32 cellular contexts compared by ENCODE assay signal in genomic region chr3:136653628-136654027, GRCh38.
"Had no signal": no experiment of that assay in that cellular context is flagged by ENCODE, and none has a peak within 500 bp of the region (broad histone marks: within the 10 kb centered on the region; RNA-seq: fewer than 3 reads in every experiment).

No MANE protein-coding gene starts in this region.

- H3K27me3 ChIP-seq: ascending aorta, breast epithelium, cardiac muscle cell, dorsolateral prefrontal cortex had no signal

- H3K27ac Mint-ChIP-seq: activated CD4-positive, alpha-beta memory T cell treated with anti-CD3 and anti-CD28 coated beads for 36 hours; activated CD4-positive, alpha-beta T cell treated with anti-CD3 and anti-CD28 coated beads for 36 hours; activated CD4-positive, alpha-beta T cell treated with anti-CD3 and anti-CD28 coated beads, Interleukin-2, amount 10 ng/mL, durations not matched to agents 24 days and 14 days; activated CD8-positive, alpha-beta memory T cell treated with anti-CD3 and anti-CD28 coated beads, Interleukin-2, amount 10 ng/mL, durations not matched to agents 7 days and 5 days; activated CD8-positive, alpha-beta T cell treated with anti-CD3 and anti-CD28 coated beads, Interleukin-2, amount 10 ng/mL, durations not matched to agents 7 days and 5 days; activated naive CD4-positive, alpha-beta T cell treated with anti-CD3 and anti-CD28 coated beads for 36 hours; activated naive CD4-positive, alpha-beta T cell treated with anti-CD3 and anti-CD28 coated beads, Interleukin-2, amount 50 U/mL, for 24 hours; activated naive CD8-positive, alpha-beta T cell treated with anti-CD3 and anti-CD28 coated beads for 36 hours; activated naive CD8-positive, alpha-beta T cell treated with anti-CD3 and anti-CD28 coated beads, Interleukin-2, amount 50 U/mL, for 24 hours; activated T-helper 1 cell treated with anti-CD3 and anti-CD28 coated beads, Interleukin-12 subunit alpha, Interleukin-12 subunit beta, Interleukin-2, Interleukin-4 antibody, amounts not matched to agents 30 ng/mL and 10 ng/mL and 1 ng/mL, durations not matched to agents 14 hours and 24 hours and 36 hours; activated T-helper 2 cell treated with anti-CD3 and anti-CD28 coated beads, Interferon-gamma antibody, Interleukin-2, Interleukin-4, amounts not matched to agents 10 μg/mL and 5 μg/mL and 100 μg/mL, durations not matched to agents 14 hours and 24 hours and 36 hours; brain; dendritic cell treated with granulocyte-macrophage colony-stimulating factor and Interleukin-4, amounts not matched to agents 40 ng/mL and 50 ng/mL, for 4 days had no signal

- H3K4me1 Mint-ChIP-seq: activated CD4-positive, alpha-beta T cell treated with anti-CD3 and anti-CD28 coated beads, Interleukin-2, amount 10 ng/mL, durations not matched to agents 24 days and 14 days; activated CD8-positive, alpha-beta memory T cell treated with anti-CD3 and anti-CD28 coated beads, Interleukin-2, amount 10 ng/mL, durations not matched to agents 7 days and 5 days had no signal

- H3K27ac ChIP-seq: ascending aorta, breast epithelium, cardiac muscle cell, coronary artery, dorsolateral prefrontal cortex, WERI-Rb-1 had no signal

- ATAC-seq: activated CD4-positive, alpha-beta T cell treated with anti-CD3 and anti-CD28 coated beads for 36 hours; activated CD8-positive, alpha-beta memory T cell treated with anti-CD3 and anti-CD28 coated beads, Interleukin-2, amount 10 ng/mL, durations not matched to agents 7 days and 5 days; activated CD8-positive, alpha-beta T cell treated with anti-CD3 and anti-CD28 coated beads, Interleukin-2, amount 10 ng/mL, durations not matched to agents 7 days and 5 days; activated naive CD8-positive, alpha-beta T cell treated with anti-CD3 and anti-CD28 coated beads, Interleukin-2, amount 50 U/mL, for 24 hours had no signal

- H3K9me3 Mint-ChIP-seq: activated naive CD4-positive, alpha-beta T cell treated with anti-CD3 and anti-CD28 coated beads, Interleukin-2, amount 50 U/mL, for 24 hours had no signal

- H3K4me3 Mint-ChIP-seq: activated CD4-positive, alpha-beta memory T cell treated with anti-CD3 and anti-CD28 coated beads for 36 hours; activated CD4-positive, alpha-beta T cell treated with anti-CD3 and anti-CD28 coated beads for 36 hours; activated CD4-positive, alpha-beta T cell treated with anti-CD3 and anti-CD28 coated beads, Interleukin-2, amount 10 ng/mL, durations not matched to agents 24 days and 14 days; activated CD8-positive, alpha-beta memory T cell treated with anti-CD3 and anti-CD28 coated beads, Interleukin-2, amount 10 ng/mL, durations not matched to agents 7 days and 5 days; activated CD8-positive, alpha-beta T cell treated with anti-CD3 and anti-CD28 coated beads, Interleukin-2, amount 10 ng/mL, durations not matched to agents 7 days and 5 days; activated naive CD4-positive, alpha-beta T cell treated with anti-CD3 and anti-CD28 coated beads for 36 hours; activated naive CD4-positive, alpha-beta T cell treated with anti-CD3 and anti-CD28 coated beads, Interleukin-2, amount 50 U/mL, for 24 hours; activated naive CD8-positive, alpha-beta T cell treated with anti-CD3 and anti-CD28 coated beads for 36 hours; activated naive CD8-positive, alpha-beta T cell treated with anti-CD3 and anti-CD28 coated beads, Interleukin-2, amount 50 U/mL, for 24 hours; activated T-helper 1 cell treated with anti-CD3 and anti-CD28 coated beads, Interleukin-12 subunit alpha, Interleukin-12 subunit beta, Interleukin-2, Interleukin-4 antibody, amounts not matched to agents 30 ng/mL and 10 ng/mL and 1 ng/mL, durations not matched to agents 14 hours and 24 hours and 36 hours; brain; dendritic cell treated with granulocyte-macrophage colony-stimulating factor and Interleukin-4, amounts not matched to agents 40 ng/mL and 50 ng/mL, for 4 days had no signal

- DNase-seq: activated CD4-positive, alpha-beta memory T cell treated with anti-CD3 and anti-CD28 coated beads for 36 hours; activated CD4-positive, alpha-beta T cell treated with anti-CD3 and anti-CD28 coated beads for 36 hours; activated CD4-positive, alpha-beta T cell treated with anti-CD3 and anti-CD28 coated beads, Interleukin-2, amount 10 ng/mL, durations not matched to agents 24 days and 14 days; activated CD4-positive, CD25-positive, alpha-beta regulatory T cell; activated CD4-positive, CD25-positive, alpha-beta regulatory T cell treated with anti-CD3 and anti-CD28 coated beads, Interleukin-2, amount 50 U/mL, for 72 hours; activated CD8-positive, alpha-beta memory T cell treated with anti-CD3 and anti-CD28 coated beads, Interleukin-2, amount 10 ng/mL, durations not matched to agents 7 days and 5 days; activated CD8-positive, alpha-beta memory T cell treated with anti-CD3 and anti-CD28 coated beads, Interleukin-2, amount 50 U/mL, for 4 hours; activated CD8-positive, alpha-beta T cell treated with anti-CD3 and anti-CD28 coated beads, Interleukin-2, amount 10 ng/mL, durations not matched to agents 7 days and 5 days; activated effector memory CD4-positive, alpha-beta T cell treated with anti-CD3 and anti-CD28 coated beads, Interleukin-2, amount 50 U/mL, for 16 hours; activated naive CD4-positive, alpha-beta T cell treated with anti-CD3 and anti-CD28 coated beads for 36 hours; activated naive CD8-positive, alpha-beta T cell treated with anti-CD3 and anti-CD28 coated beads for 36 hours; activated naive CD8-positive, alpha-beta T cell treated with anti-CD3 and anti-CD28 coated beads, Interleukin-2, amount 50 U/mL, for 24 hours; activated T-cell treated with anti-CD3 and anti-CD28 coated beads, Interleukin-2, amount 50 U/mL, for 1 hour; activated T-cell treated with anti-CD3 and anti-CD28 coated beads, Interleukin-2, amount 50 U/mL, for 48 hours; central memory CD4-positive, alpha-beta T cell; cerebellar nuclear complex; dorsolateral prefrontal cortex; effector memory CD4-positive, alpha-beta T cell; foreskin fibroblast; head of caudate nucleus; hippocampal formation; T-helper 2 cell; WERI-Rb-1 had no signal

- H3K4me3 ChIP-seq: ascending aorta, breast epithelium, cardiac muscle cell, coronary artery, dorsolateral prefrontal cortex had no signal

- H3K4me1 ChIP-seq: ascending aorta, breast epithelium had no signal

- H3K36me3 ChIP-seq: ascending aorta, breast epithelium, cardiac muscle cell, WERI-Rb-1 had no signal

- H3K27me3 Mint-ChIP-seq: activated CD4-positive, alpha-beta memory T cell treated with anti-CD3 and anti-CD28 coated beads for 36 hours; activated CD4-positive, alpha-beta T cell treated with anti-CD3 and anti-CD28 coated beads for 36 hours; activated CD4-positive, alpha-beta T cell treated with anti-CD3 and anti-CD28 coated beads, Interleukin-2, amount 10 ng/mL, durations not matched to agents 24 days and 14 days; activated CD8-positive, alpha-beta memory T cell treated with anti-CD3 and anti-CD28 coated beads, Interleukin-2, amount 10 ng/mL, durations not matched to agents 7 days and 5 days; activated naive CD4-positive, alpha-beta T cell treated with anti-CD3 and anti-CD28 coated beads, Interleukin-2, amount 50 U/mL, for 24 hours; activated naive CD8-positive, alpha-beta T cell treated with anti-CD3 and anti-CD28 coated beads for 36 hours; activated naive CD8-positive, alpha-beta T cell treated with anti-CD3 and anti-CD28 coated beads, Interleukin-2, amount 50 U/mL, for 24 hours; brain; dendritic cell treated with granulocyte-macrophage colony-stimulating factor and Interleukin-4, amounts not matched to agents 40 ng/mL and 50 ng/mL, for 4 days had no signal
